ENCODE assay signal across 9 cellular contexts in genomic region chr2:205734436-205734835, GRCh38. TPM values are rescaled to one million over a fixed set of nuclear protein-coding genes. Genes with fewer than 3 reads are reported as not detected.
A peak's percentile ranks its signal among the peaks of the same experiment; 100 is the strongest.
DNase-seq lines count a peak whose midpoint lies in the region; ATAC-seq and TF ChIP-seq lines count a peak whose summit lies in the region.
"Had no signal": no experiment of that assay in that cellular context is flagged by ENCODE, and none has a peak within 500 bp of the region (broad histone marks: within the 10 kb centered on the region; RNA-seq: fewer than 3 reads in every experiment).

No MANE protein-coding gene starts in this region.

- H4K12ac ChIP-seq in trophoblast cell (ENCODE audit: low read depth, low read length): no peak overlapping the region

- peak overlapping the region; percentile 9 for H3K4ac ChIP-seq in trophoblast cell (ENCODE audit: low read depth, low read length)

- TF ChIP-seq CTCF in RWPE1 (conservative IDR thresholded peaks at IDR 0.05; ENCODE audit: low read depth): no peak
- TF ChIP-seq CTCF in fibroblast of mammary gland (conservative IDR thresholded peaks at IDR 0.05; ENCODE audit: control insufficient read depth, insufficient read depth, low read depth, low read length): no peak

- CTCF ChIA-PET in RWPE1 (lab: Yijun Ruan, JAX): no interaction called here

- no peak overlapping the region for H3K18ac ChIP-seq in trophoblast cell (ENCODE audit: low read length)

- no peak overlapping the region for H3K4me2 ChIP-seq in trophoblast cell (ENCODE audit: low read length)

- H3K27me3 ChIP-seq in trophoblast cell (ENCODE audit: insufficient read depth, low read length): no peaks in the 10 kb centered on the region
- H3K27me3 ChIP-seq: tibial nerve had no signal

- no peak for ATAC-seq in GM18867 (IDR thresholded peaks at IDR 0.05; ENCODE audit: unreplicated experiment)
- ATAC-seq in GM21515 (IDR thresholded peaks at IDR 0.05; ENCODE audit: unreplicated experiment): no peak
- ATAC-seq in GM18873 (IDR thresholded peaks at IDR 0.05; ENCODE audit: low FRiP score, unreplicated experiment): no peak

- DNase-seq in GM04504 (ENCODE audit: low read depth) (peak; percentile 60), RWPE1 (ENCODE audit: low spot score) (peak; percentile 38), fibroblast of mammary gland (ENCODE audit: low read depth) (peak; percentile 89), trophoblast cell (no peak), foreskin melanocyte (no peak)

- H3K9ac ChIP-seq in trophoblast cell (ENCODE audit: low read length): no peak overlapping the region

- H3K14ac ChIP-seq in trophoblast cell (ENCODE audit: low read length): no peak overlapping the region

- peaks cover 8 to 29% of the 10 kb centered on the region in 2 experiments for H3K36me3 ChIP-seq in trophoblast cell (ENCODE audit: control insufficient read depth in 1 of 2, insufficient read depth in 2 of 2, low read length in 2 of 2)

- H3K79me2 ChIP-seq in trophoblast cell (ENCODE audit: control insufficient read depth, insufficient read depth, low read length, poor library complexity): peaks cover 3% of the 10 kb centered on the region

- POLR2A ChIA-PET in RWPE1 (lab: Yijun Ruan, JAX; ENCODE audit: low non-redundant PET): no interaction called here

- H2AFZ ChIP-seq in trophoblast cell (ENCODE audit: insufficient read depth, low read length, poor library complexity): no peak overlapping the region

- H3K9me3 ChIP-seq in trophoblast cell (ENCODE audit: insufficient read depth, low read depth, low read length): no peaks in the 10 kb centered on the region
- H3K9me3 ChIP-seq: tibial nerve had no signal

- H3K4me3 ChIP-seq in fibroblast of mammary gland (ENCODE audit: control insufficient read depth, low read depth, low read length) (no peak overlapping the region), trophoblast cell (ENCODE audit: low read depth, low read length) (no peak overlapping the region)
- H3K4me3 ChIP-seq: tibial nerve had no signal

- H2BK120ac ChIP-seq in trophoblast cell (ENCODE audit: insufficient read depth, low read length, poor library complexity): no peak overlapping the region

- no peak overlapping the region for H2AK5ac ChIP-seq in trophoblast cell (ENCODE audit: low read length)

- peaks cover 14 to 15% of the 10 kb centered on the region in 2 experiments for H3K4me1 ChIP-seq in trophoblast cell (ENCODE audit: control insufficient read depth in 1 of 2, insufficient read depth in 2 of 2, low read length in 2 of 2)

- peak overlapping the region; percentile 40; the same call in 1 of the 2 replicates for H3K27ac ChIP-seq in RWPE1
- peak overlapping the region; percentile 51 for H3K27ac ChIP-seq in trophoblast cell (ENCODE audit: low read depth, low read length)

- no CpG with 5 or more reads among the region's 3 CpGs for WGBS in trophoblast cell (ENCODE audit: extremely low coverage, insufficient coverage, insufficient read length)

- H4K8ac ChIP-seq in trophoblast cell (ENCODE audit: low read depth, low read length): no peak overlapping the region

- H2BK5ac ChIP-seq in trophoblast cell (ENCODE audit: low read depth, low read length, poor library complexity): peak overlapping the region; percentile 45

- no peak overlapping the region for H3K23ac ChIP-seq in trophoblast cell (ENCODE audit: low read length)

- H3K79me1 ChIP-seq in trophoblast cell (ENCODE audit: low read length): peaks cover 7% of the 10 kb centered on the region

- H2BK12ac ChIP-seq in trophoblast cell (ENCODE audit: low read length): no peak overlapping the region

- H4K91ac ChIP-seq in trophoblast cell (ENCODE audit: low read depth, low read length): peak overlapping the region; percentile 70

RNA-seq across cellular contexts. Expression of gene NRP2, which starts 52.1 kb away (rescaled TPM):
- 51.2 and 55.2 TPM in 2 replicates for polyA plus RNA-seq in trophoblast cell (2013)

Comparison
In these comparisons a context has a peak if more than half of its experiments do, and no peak if none do; other contexts are left out.
1. DNase-seq: peak in GM04504 (single experiment), RWPE1 (single experiment) and fibroblast of mammary gland (single experiment); none in trophoblast cell (0 of 2) and foreskin melanocyte (single experiment).